In the genomic region with DNA sequence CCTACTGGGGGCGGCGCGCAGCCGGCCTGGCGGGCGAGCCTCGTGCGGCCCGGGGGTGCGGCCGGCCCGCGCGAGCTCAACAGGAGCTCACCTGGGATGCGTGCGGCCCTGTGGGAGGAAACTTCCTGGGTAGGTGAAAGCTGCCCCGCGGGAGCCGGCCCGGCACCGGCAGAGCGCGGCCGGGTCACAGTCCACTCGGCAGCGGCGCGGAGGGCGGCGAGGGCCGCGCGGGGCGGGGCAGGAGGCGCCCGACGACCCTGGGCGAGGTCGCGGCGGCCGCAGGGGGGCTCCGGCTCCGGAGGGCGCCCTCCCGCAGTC, we compare ENCODE assay signal across 1 cellular context.
TF ChIP-seq lines count a peak whose summit lies in the region.

No MANE protein-coding gene starts in this region.

TF ChIP-seq in K562, 482 proteins besides CTCF, POLR2A, EP300 and RAD21 (continued from another document and continues in another):
- TF ChIP-seq, protein P1, sequence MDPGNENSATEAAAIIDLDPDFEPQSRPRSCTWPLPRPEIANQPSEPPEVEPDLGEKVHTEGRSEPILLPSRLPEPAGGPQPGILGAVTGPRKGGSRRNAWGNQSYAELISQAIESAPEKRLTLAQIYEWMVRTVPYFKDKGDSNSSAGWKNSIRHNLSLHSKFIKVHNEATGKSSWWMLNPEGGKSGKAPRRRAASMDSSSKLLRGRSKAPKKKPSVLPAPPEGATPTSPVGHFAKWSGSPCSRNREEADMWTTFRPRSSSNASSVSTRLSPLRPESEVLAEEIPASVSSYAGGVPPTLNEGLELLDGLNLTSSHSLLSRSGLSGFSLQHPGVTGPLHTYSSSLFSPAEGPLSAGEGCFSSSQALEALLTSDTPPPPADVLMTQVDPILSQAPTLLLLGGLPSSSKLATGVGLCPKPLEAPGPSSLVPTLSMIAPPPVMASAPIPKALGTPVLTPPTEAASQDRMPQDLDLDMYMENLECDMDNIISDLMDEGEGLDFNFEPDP (CRISPR knock-in tag; IDR thresholded peaks at IDR 0.05) = no peak
- TF ChIP-seq, protein P2, sequence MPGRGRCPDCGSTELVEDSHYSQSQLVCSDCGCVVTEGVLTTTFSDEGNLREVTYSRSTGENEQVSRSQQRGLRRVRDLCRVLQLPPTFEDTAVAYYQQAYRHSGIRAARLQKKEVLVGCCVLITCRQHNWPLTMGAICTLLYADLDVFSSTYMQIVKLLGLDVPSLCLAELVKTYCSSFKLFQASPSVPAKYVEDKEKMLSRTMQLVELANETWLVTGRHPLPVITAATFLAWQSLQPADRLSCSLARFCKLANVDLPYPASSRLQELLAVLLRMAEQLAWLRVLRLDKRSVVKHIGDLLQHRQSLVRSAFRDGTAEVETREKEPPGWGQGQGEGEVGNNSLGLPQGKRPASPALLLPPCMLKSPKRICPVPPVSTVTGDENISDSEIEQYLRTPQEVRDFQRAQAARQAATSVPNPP (IDR thresholded peaks at IDR 0.05; ENCODE audit: borderline replicate concordance, insufficient read depth, insufficient read length) = no peak
- TF ChIP-seq NFRKB (IDR thresholded peaks at IDR 0.05; ENCODE audit: low read depth) (no peak), HMGN3 (IDR thresholded peaks at IDR 0.05; ENCODE audit: borderline replicate concordance, extremely low read depth, insufficient read length, low read depth, low read length) (peak; percentile 67), MYC (IDR thresholded peaks at IDR 0.05; ENCODE audit: low read depth, low read length) (no peak), MYC (CRISPR knock-in tag; IDR thresholded peaks at IDR 0.05; ENCODE audit: borderline replicate concordance, low read depth) (no peak), U2AF2 (optimal IDR thresholded peaks at IDR 0.05; ENCODE audit: low read depth, low read length) (no peak), ZNF263 (CRISPR knock-in tag; IDR thresholded peaks at IDR 0.05; ENCODE audit: borderline replicate concordance) (no peak), ETS2 (tag; IDR thresholded peaks at IDR 0.05; ENCODE audit: borderline replicate concordance, poor library complexity, severe bottlenecking) (no peak), ZZZ3 (IDR thresholded peaks at IDR 0.05) (no peak), FUS (optimal IDR thresholded peaks at IDR 0.05; ENCODE audit: low read depth, low read length) (peak; percentile 71), NONO (IDR thresholded peaks at IDR 0.05; ENCODE audit: low read depth in 2 of 2, low read length in 1 of 2) (no peak), CSDE1 (IDR thresholded peaks at IDR 0.05) (no peak), DMBX1 (CRISPR knock-in tag; IDR thresholded peaks at IDR 0.05; ENCODE audit: borderline replicate concordance) (0 out of 2 replicates have a peak, but pooled peaks have one; percentile 19), CHD4 (IDR thresholded peaks at IDR 0.05; ENCODE audit: insufficient read depth, insufficient replicate concordance, low read depth, low read length, poor library complexity, severe bottlenecking) (no peak), HNRNPK (IDR thresholded peaks at IDR 0.05; ENCODE audit: low read depth, low read length, poor library complexity, severe bottlenecking) (no peak), ZNF316 (IDR thresholded peaks at IDR 0.05) (no peak), FIP1L1 (IDR thresholded peaks at IDR 0.05; ENCODE audit: low read depth, low read length, poor library complexity, severe bottlenecking) (peak; percentile 25), SMC3 (conservative IDR thresholded peaks at IDR 0.05; ENCODE audit: insufficient read depth, low read depth, low read length) (no peak), BRCA1 (IDR thresholded peaks at IDR 0.05) (no peak), BRCA1 (CRISPR knock-in tag; IDR thresholded peaks at IDR 0.05) (no peak), DACH1 (IDR thresholded peaks at IDR 0.05; ENCODE audit: partially characterized antibody) (no peak), MAFF (IDR thresholded peaks at IDR 0.05; ENCODE audit: low read length) (no peak)
- TF ChIP-seq, protein P3, sequence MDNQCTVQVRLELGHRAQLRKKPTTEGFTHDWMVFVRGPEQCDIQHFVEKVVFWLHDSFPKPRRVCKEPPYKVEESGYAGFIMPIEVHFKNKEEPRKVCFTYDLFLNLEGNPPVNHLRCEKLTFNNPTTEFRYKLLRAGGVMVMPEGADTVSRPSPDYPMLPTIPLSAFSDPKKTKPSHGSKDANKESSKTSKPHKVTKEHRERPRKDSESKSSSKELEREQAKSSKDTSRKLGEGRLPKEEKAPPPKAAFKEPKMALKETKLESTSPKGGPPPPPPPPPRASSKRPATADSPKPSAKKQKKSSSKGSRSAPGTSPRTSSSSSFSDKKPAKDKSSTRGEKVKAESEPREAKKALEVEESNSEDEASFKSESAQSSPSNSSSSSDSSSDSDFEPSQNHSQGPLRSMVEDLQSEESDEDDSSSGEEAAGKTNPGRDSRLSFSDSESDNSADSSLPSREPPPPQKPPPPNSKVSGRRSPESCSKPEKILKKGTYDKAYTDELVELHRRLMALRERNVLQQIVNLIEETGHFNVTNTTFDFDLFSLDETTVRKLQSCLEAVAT (IDR thresholded peaks at IDR 0.05) = no peak
- TF ChIP-seq, protein P4, sequence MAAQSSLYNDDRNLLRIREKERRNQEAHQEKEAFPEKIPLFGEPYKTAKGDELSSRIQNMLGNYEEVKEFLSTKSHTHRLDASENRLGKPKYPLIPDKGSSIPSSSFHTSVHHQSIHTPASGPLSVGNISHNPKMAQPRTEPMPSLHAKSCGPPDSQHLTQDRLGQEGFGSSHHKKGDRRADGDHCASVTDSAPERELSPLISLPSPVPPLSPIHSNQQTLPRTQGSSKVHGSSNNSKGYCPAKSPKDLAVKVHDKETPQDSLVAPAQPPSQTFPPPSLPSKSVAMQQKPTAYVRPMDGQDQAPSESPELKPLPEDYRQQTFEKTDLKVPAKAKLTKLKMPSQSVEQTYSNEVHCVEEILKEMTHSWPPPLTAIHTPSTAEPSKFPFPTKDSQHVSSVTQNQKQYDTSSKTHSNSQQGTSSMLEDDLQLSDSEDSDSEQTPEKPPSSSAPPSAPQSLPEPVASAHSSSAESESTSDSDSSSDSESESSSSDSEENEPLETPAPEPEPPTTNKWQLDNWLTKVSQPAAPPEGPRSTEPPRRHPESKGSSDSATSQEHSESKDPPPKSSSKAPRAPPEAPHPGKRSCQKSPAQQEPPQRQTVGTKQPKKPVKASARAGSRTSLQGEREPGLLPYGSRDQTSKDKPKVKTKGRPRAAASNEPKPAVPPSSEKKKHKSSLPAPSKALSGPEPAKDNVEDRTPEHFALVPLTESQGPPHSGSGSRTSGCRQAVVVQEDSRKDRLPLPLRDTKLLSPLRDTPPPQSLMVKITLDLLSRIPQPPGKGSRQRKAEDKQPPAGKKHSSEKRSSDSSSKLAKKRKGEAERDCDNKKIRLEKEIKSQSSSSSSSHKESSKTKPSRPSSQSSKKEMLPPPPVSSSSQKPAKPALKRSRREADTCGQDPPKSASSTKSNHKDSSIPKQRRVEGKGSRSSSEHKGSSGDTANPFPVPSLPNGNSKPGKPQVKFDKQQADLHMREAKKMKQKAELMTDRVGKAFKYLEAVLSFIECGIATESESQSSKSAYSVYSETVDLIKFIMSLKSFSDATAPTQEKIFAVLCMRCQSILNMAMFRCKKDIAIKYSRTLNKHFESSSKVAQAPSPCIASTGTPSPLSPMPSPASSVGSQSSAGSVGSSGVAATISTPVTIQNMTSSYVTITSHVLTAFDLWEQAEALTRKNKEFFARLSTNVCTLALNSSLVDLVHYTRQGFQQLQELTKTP (IDR thresholded peaks at IDR 0.05; ENCODE audit: low read depth in 1 of 2, partially characterized antibody in 2 of 2) = no peak
- TF ChIP-seq, protein P5, sequence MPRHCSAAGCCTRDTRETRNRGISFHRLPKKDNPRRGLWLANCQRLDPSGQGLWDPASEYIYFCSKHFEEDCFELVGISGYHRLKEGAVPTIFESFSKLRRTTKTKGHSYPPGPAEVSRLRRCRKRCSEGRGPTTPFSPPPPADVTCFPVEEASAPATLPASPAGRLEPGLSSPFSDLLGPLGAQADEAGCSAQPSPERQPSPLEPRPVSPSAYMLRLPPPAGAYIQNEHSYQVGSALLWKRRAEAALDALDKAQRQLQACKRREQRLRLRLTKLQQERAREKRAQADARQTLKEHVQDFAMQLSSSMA (CRISPR knock-in tag; IDR thresholded peaks at IDR 0.05) = peak; percentile 84; the same call in 1 of the 2 replicates
- TF ChIP-seq, protein P6, sequence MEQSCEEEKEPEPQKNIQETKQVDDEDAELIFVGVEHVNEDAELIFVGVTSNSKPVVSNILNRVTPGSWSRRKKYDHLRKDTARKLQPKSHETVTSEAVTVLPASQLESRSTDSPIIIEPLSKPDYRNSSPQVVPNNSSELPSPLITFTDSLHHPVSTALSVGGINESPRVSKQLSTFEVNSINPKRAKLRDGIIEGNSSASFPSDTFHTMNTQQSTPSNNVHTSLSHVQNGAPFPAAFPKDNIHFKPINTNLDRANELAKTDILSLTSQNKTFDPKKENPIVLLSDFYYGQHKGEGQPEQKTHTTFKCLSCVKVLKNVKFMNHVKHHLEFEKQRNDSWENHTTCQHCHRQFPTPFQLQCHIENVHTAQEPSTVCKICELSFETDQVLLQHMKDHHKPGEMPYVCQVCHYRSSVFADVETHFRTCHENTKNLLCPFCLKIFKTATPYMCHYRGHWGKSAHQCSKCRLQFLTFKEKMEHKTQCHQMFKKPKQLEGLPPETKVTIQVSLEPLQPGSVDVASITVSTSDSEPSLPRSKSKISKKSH (CRISPR knock-in tag; IDR thresholded peaks at IDR 0.05) = 0 out of 2 replicates have a peak, but pooled peaks have one; percentile 48
- TF ChIP-seq, protein P7, sequence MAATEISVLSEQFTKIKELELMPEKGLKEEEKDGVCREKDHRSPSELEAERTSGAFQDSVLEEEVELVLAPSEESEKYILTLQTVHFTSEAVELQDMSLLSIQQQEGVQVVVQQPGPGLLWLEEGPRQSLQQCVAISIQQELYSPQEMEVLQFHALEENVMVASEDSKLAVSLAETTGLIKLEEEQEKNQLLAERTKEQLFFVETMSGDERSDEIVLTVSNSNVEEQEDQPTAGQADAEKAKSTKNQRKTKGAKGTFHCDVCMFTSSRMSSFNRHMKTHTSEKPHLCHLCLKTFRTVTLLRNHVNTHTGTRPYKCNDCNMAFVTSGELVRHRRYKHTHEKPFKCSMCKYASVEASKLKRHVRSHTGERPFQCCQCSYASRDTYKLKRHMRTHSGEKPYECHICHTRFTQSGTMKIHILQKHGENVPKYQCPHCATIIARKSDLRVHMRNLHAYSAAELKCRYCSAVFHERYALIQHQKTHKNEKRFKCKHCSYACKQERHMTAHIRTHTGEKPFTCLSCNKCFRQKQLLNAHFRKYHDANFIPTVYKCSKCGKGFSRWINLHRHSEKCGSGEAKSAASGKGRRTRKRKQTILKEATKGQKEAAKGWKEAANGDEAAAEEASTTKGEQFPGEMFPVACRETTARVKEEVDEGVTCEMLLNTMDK (IDR thresholded peaks at IDR 0.05; ENCODE audit: borderline replicate concordance, insufficient read depth, low read depth, low read length, poor library complexity, severe bottlenecking) = no peak
- TF ChIP-seq, protein P8, sequence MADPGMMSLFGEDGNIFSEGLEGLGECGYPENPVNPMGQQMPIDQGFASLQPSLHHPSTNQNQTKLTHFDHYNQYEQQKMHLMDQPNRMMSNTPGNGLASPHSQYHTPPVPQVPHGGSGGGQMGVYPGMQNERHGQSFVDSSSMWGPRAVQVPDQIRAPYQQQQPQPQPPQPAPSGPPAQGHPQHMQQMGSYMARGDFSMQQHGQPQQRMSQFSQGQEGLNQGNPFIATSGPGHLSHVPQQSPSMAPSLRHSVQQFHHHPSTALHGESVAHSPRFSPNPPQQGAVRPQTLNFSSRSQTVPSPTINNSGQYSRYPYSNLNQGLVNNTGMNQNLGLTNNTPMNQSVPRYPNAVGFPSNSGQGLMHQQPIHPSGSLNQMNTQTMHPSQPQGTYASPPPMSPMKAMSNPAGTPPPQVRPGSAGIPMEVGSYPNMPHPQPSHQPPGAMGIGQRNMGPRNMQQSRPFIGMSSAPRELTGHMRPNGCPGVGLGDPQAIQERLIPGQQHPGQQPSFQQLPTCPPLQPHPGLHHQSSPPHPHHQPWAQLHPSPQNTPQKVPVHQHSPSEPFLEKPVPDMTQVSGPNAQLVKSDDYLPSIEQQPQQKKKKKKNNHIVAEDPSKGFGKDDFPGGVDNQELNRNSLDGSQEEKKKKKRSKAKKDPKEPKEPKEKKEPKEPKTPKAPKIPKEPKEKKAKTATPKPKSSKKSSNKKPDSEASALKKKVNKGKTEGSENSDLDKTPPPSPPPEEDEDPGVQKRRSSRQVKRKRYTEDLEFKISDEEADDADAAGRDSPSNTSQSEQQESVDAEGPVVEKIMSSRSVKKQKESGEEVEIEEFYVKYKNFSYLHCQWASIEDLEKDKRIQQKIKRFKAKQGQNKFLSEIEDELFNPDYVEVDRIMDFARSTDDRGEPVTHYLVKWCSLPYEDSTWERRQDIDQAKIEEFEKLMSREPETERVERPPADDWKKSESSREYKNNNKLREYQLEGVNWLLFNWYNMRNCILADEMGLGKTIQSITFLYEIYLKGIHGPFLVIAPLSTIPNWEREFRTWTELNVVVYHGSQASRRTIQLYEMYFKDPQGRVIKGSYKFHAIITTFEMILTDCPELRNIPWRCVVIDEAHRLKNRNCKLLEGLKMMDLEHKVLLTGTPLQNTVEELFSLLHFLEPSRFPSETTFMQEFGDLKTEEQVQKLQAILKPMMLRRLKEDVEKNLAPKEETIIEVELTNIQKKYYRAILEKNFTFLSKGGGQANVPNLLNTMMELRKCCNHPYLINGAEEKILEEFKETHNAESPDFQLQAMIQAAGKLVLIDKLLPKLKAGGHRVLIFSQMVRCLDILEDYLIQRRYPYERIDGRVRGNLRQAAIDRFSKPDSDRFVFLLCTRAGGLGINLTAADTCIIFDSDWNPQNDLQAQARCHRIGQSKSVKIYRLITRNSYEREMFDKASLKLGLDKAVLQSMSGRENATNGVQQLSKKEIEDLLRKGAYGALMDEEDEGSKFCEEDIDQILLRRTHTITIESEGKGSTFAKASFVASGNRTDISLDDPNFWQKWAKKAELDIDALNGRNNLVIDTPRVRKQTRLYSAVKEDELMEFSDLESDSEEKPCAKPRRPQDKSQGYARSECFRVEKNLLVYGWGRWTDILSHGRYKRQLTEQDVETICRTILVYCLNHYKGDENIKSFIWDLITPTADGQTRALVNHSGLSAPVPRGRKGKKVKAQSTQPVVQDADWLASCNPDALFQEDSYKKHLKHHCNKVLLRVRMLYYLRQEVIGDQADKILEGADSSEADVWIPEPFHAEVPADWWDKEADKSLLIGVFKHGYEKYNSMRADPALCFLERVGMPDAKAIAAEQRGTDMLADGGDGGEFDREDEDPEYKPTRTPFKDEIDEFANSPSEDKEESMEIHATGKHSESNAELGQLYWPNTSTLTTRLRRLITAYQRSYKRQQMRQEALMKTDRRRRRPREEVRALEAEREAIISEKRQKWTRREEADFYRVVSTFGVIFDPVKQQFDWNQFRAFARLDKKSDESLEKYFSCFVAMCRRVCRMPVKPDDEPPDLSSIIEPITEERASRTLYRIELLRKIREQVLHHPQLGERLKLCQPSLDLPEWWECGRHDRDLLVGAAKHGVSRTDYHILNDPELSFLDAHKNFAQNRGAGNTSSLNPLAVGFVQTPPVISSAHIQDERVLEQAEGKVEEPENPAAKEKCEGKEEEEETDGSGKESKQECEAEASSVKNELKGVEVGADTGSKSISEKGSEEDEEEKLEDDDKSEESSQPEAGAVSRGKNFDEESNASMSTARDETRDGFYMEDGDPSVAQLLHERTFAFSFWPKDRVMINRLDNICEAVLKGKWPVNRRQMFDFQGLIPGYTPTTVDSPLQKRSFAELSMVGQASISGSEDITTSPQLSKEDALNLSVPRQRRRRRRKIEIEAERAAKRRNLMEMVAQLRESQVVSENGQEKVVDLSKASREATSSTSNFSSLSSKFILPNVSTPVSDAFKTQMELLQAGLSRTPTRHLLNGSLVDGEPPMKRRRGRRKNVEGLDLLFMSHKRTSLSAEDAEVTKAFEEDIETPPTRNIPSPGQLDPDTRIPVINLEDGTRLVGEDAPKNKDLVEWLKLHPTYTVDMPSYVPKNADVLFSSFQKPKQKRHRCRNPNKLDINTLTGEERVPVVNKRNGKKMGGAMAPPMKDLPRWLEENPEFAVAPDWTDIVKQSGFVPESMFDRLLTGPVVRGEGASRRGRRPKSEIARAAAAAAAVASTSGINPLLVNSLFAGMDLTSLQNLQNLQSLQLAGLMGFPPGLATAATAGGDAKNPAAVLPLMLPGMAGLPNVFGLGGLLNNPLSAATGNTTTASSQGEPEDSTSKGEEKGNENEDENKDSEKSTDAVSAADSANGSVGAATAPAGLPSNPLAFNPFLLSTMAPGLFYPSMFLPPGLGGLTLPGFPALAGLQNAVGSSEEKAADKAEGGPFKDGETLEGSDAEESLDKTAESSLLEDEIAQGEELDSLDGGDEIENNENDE (IDR thresholded peaks at IDR 0.05; ENCODE audit: low read depth, low read length) = no peak
